ENCODE assay signal across 8 cellular contexts in the genomic region with DNA sequence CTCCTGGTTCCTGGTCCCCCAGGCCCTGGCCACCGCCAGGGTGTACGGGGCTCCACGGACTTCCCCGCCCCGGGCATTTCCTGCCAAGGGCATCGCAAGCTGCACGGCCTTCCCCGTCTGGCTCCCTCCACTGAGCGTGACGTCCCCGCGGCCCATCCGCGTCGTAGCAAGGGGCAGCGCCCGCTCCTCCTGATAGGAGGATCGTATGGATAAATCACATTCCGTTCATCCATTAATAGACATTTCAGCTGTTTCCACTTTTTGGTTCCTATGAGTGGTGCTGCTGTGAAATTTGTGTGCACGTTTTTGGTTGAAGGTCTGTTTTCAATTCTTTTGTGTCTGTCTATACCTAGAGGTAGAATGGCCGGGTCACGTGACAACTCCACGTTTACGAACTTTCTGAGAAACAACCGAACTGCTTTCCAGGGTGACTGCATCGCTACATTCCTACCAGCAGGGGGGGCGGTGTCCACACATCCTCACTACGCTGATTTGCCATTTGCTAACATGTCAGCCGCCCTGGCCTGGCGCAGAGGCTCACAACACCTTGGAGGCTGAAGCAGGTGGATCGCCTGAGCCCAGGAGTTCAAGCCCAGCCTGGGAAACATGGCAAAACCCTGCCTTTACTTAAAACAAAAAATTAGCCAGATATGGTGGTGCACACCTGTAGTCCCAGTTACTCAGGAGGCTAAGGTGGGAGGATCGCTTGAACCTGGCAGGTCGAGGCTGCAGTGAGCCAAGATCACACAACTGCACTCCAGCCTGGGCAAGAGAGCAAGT.
DNase-seq lines count a peak whose midpoint lies in the region; ATAC-seq and TF ChIP-seq lines count a peak whose summit lies in the region.

No MANE protein-coding gene starts in this region.

- peak; percentile 83 for DNase-seq in NCI-H2171 treated with DMSO at 0.1 percent for 48 hours (lab: John Stamatoyannopoulos, UW)
- peak; percentile 72 for DNase-seq in central memory CD4-positive, alpha-beta T cell
- DNase-seq in kidney tubule cell (ENCODE audit: low spot score): peak; percentile 61
- DNase-seq in stimulated activated CD4-positive, alpha-beta T cell treated with anti-CD3 and anti-CD28 coated beads, TNF-alpha, amount 100 ng/mL, for 1 hour (ENCODE audit: low read depth in 3 of 3, low spot score in 1 of 3): peak; percentile 40 to 54 (median 41)

- TF ChIP-seq CTCF in 22Rv1 (IDR thresholded peaks at IDR 0.05) (peak; percentile 92), GM12874 (IDR thresholded peaks at IDR 0.05; ENCODE audit: insufficient read depth, low read depth, low read length) (peak; percentile 85)

- H3K27ac ChIP-seq in 22Rv1: no peak overlapping the region

- ATAC-seq in activated CD4-positive, CD25-positive, alpha-beta regulatory T cell treated with anti-CD3 and anti-CD28 coated beads, Interleukin-2, amount 50 U/mL, for 24 hours: peak; percentile 73 to 80
- no peak for ATAC-seq in GM18907 (IDR thresholded peaks at IDR 0.05; ENCODE audit: unreplicated experiment)
